16 cellular contexts compared by ENCODE assay signal in genomic region chr7:127953966-127954365, GRCh38.
DNase-seq lines count a peak whose midpoint lies in the region; ATAC-seq and TF ChIP-seq lines count a peak whose summit lies in the region.
"Had no signal": no experiment of that assay in that cellular context is flagged by ENCODE, and none has a peak within 500 bp of the region (broad histone marks: within the 10 kb centered on the region; RNA-seq: fewer than 3 reads in every experiment).

No MANE protein-coding gene starts in this region.

- in situ Hi-C loops in GM13977 (cut with MboI; ENCODE audit: low pct_unique_long_range_greater_than_20kb, low sequenced_read_pairs, unreplicated experiment): no loop called here

- TF ChIP-seq CTCF in WTC11 (IDR thresholded peaks at IDR 0.05) (no peak), neutrophil (IDR thresholded peaks at IDR 0.05) (no peak), GM13977 (IDR thresholded peaks at IDR 0.05; ENCODE audit: extremely low read depth, insufficient read depth, missing control alignments) (no peak)

- H3K4me3 ChIP-seq in neutrophil (ENCODE audit: low read depth in 1 of 2, low read length in 1 of 2): no peak overlapping the region
- H3K4me3 ChIP-seq: GM23248, Peyer's patch, SK-N-MC had no signal

- peaks cover 23% of the 10 kb centered on the region for H3K36me3 ChIP-seq in neutrophil
- H3K36me3 ChIP-seq: Peyer's patch had no signal

- POLR2A ChIA-PET in WTC11 (lab: Charles Lee): no interaction called here

- peaks cover 18% of the 10 kb centered on the region for H3K4me1 Mint-ChIP-seq in WTC11
- H3K4me1 Mint-ChIP-seq in stimulated activated naive CD8-positive, alpha-beta T cell treated with anti-CD3 and anti-CD28 coated beads, Interleukin-15, amount 100 ng/mL, for 72 hours: no peaks in the 10 kb centered on the region

- no peak overlapping the region for H3K4me3 Mint-ChIP-seq in WTC11
- H3K4me3 Mint-ChIP-seq in stimulated activated naive CD8-positive, alpha-beta T cell treated with anti-CD3 and anti-CD28 coated beads, Interleukin-15, amount 100 ng/mL, for 72 hours: no peak overlapping the region
- H3K4me3 Mint-ChIP-seq: CD4-positive, alpha-beta T cell had no signal

- peak overlapping the region; percentile 40; the same call in 1 of the 2 replicates for H3K27ac Mint-ChIP-seq in WTC11
- H3K27ac Mint-ChIP-seq in stimulated activated naive CD8-positive, alpha-beta T cell treated with anti-CD3 and anti-CD28 coated beads, Interleukin-15, amount 100 ng/mL, for 72 hours: no peak overlapping the region
- H3K27ac Mint-ChIP-seq: CD4-positive, alpha-beta T cell had no signal

- H3K9me3 ChIP-seq in neutrophil: no peaks in the 10 kb centered on the region
- H3K9me3 ChIP-seq: Peyer's patch had no signal

- no peaks in the 10 kb centered on the region for H3K27me3 ChIP-seq in neutrophil
- H3K27me3 ChIP-seq: Peyer's patch had no signal

- H3K36me3 Mint-ChIP-seq in WTC11: no peaks in the 10 kb centered on the region

- peak; percentile 48 for ATAC-seq in WTC11
- ATAC-seq in stimulated activated naive CD8-positive, alpha-beta T cell treated with anti-CD3 and anti-CD28 coated beads, Interleukin-15, amount 100 ng/mL, for 72 hours: no peak
- ATAC-seq in HG02798 (IDR thresholded peaks at IDR 0.05; ENCODE audit: poor library complexity, unreplicated experiment): no peak

- DNase-seq in ELF-1 (ENCODE audit: low read depth, low spot score): peak; percentile 46
- DNase-seq in WTC11 (ENCODE audit: low spot score): no peak
- DNase-seq in kidney glomerular epithelial cell (lab: John Stamatoyannopoulos, UW): peak; percentile 23
- no peak for DNase-seq in stimulated activated naive CD8-positive, alpha-beta T cell treated with anti-CD3 and anti-CD28 coated beads, Interleukin-15, amount 100 ng/mL, for 72 hours
- no peak for DNase-seq in GM13977 (ENCODE audit: low spot score)
- DNase-seq: Calu3; CD4-positive, alpha-beta T cell; GM23248; KG1; NCI-H2081 treated with DMSO at 0.1 percent for 48 hours; NCI-H510A treated with DMSO at 0.1 percent for 48 hours; Peyer's patch; Right ventricle myocardium superior had no signal

- no peaks in the 10 kb centered on the region for H3K9me3 Mint-ChIP-seq in WTC11
- H3K9me3 Mint-ChIP-seq in stimulated activated naive CD8-positive, alpha-beta T cell treated with anti-CD3 and anti-CD28 coated beads, Interleukin-15, amount 100 ng/mL, for 72 hours: no peaks in the 10 kb centered on the region
- H3K9me3 Mint-ChIP-seq: CD4-positive, alpha-beta T cell had no signal

- H3K4me1 ChIP-seq in neutrophil (ENCODE audit: control insufficient read depth in 1 of 2, insufficient read depth in 1 of 2, low read depth in 1 of 2, low read length in 1 of 2): peaks cover 23 to 27% of the 10 kb centered on the region in 2 experiments
- H3K4me1 ChIP-seq: Peyer's patch had no signal

- no peaks in the 10 kb centered on the region for H3K27me3 Mint-ChIP-seq in WTC11 (ENCODE audit: low read depth)
- H3K27me3 Mint-ChIP-seq in stimulated activated naive CD8-positive, alpha-beta T cell treated with anti-CD3 and anti-CD28 coated beads, Interleukin-15, amount 100 ng/mL, for 72 hours: no peaks in the 10 kb centered on the region
- H3K27me3 Mint-ChIP-seq: CD4-positive, alpha-beta T cell had no signal

- H3K27ac ChIP-seq in neutrophil: peak overlapping the region; percentile 57
- H3K27ac ChIP-seq: GM23248, Peyer's patch, SK-N-MC had no signal

- CTCF ChIA-PET in WTC11 (lab: Charles Lee): interaction anchor here (2.5 kb wide), 1 partner anchor 66 kb away, joined by 6 read pairs; no protein-coding TSS in a partner anchor

TF ChIP-seq in WTC11, 78 proteins besides CTCF, POLR2A, EP300 and RAD21:
- TF ChIP-seq ZNF512 (CRISPR knock-in tag; IDR thresholded peaks at IDR 0.05; ENCODE audit: borderline replicate concordance) (no peak), PREB (CRISPR knock-in tag; IDR thresholded peaks at IDR 0.05; ENCODE audit: borderline replicate concordance) (no peak), MXD4 (CRISPR knock-in tag; IDR thresholded peaks at IDR 0.05; ENCODE audit: borderline replicate concordance) (no peak), FOXK1 (CRISPR knock-in tag; IDR thresholded peaks at IDR 0.05) (no peak)

Comparison
In these comparisons a context has a peak if more than half of its experiments do, and no peak if none do; other contexts are left out.
1. DNase-seq: peak in ELF-1 (single experiment) and kidney glomerular epithelial cell (single experiment); none in WTC11 (single experiment), stimulated activated naive CD8-positive, alpha-beta T cell treated with anti-CD3 and anti-CD28 coated beads, Interleukin-15, amount 100 ng/mL, for 72 hours (0 of 2) and GM13977 (single experiment).